17 cellular contexts compared by ENCODE assay signal in genomic region chr4:94430416-94430815, GRCh38.
"Had no signal": no experiment of that assay in that cellular context is flagged by ENCODE, and none has a peak within 500 bp of the region (broad histone marks: within the 10 kb centered on the region; RNA-seq: fewer than 3 reads in every experiment).

No MANE protein-coding gene starts in this region.

- H3K4me1 Mint-ChIP-seq: naive B cell had no signal

- H3K9me3 Mint-ChIP-seq: type B pancreatic cell had no signal

- H3K36me3 ChIP-seq: heart left ventricle, prostate gland, uterus had no signal

- H2AFZ ChIP-seq: parathyroid adenoma had no signal

- H3K27me3 ChIP-seq: heart left ventricle, uterus had no signal

- H3K4me3 Mint-ChIP-seq: naive B cell, nephron, type B pancreatic cell had no signal

- H3K27ac ChIP-seq: heart left ventricle, parathyroid adenoma, prostate gland, skin epidermis, uterus had no signal

- H3K4me3 ChIP-seq: heart left ventricle, prostate gland, skin epidermis, uterus had no signal

- H3K9me3 ChIP-seq: prostate gland, uterus had no signal

- H3K36me3 Mint-ChIP-seq: naive B cell, type B pancreatic cell had no signal

- DNase-seq: effector memory CD4-positive, alpha-beta T cell; heart left ventricle; hippocampal formation; left colon; mesendoderm; naive B cell; retina; stimulated activated CD4-positive, alpha-beta T cell treated with anti-CD3 and anti-CD28 coated beads, Interleukin-12 subunit alpha, Interleukin-12 subunit beta, amount 100 ng/mL, for 4 hours; stimulated activated naive CD4-positive, alpha-beta T cell treated with Interleukin-2 at 50 U/mL for 16 hours; uterus had no signal

- H3K79me2 ChIP-seq: parathyroid adenoma had no signal

- H3K4me1 ChIP-seq: parathyroid adenoma, prostate gland, uterus had no signal

- H3K9ac ChIP-seq: parathyroid adenoma had no signal

- ATAC-seq: esophagus mucosa, heart left ventricle, left colon, sciatic nerve had no signal

- H3K27ac Mint-ChIP-seq: naive B cell, nephron, type B pancreatic cell had no signal
